ENCODE assay signal across 1 cellular context in the genomic region with DNA sequence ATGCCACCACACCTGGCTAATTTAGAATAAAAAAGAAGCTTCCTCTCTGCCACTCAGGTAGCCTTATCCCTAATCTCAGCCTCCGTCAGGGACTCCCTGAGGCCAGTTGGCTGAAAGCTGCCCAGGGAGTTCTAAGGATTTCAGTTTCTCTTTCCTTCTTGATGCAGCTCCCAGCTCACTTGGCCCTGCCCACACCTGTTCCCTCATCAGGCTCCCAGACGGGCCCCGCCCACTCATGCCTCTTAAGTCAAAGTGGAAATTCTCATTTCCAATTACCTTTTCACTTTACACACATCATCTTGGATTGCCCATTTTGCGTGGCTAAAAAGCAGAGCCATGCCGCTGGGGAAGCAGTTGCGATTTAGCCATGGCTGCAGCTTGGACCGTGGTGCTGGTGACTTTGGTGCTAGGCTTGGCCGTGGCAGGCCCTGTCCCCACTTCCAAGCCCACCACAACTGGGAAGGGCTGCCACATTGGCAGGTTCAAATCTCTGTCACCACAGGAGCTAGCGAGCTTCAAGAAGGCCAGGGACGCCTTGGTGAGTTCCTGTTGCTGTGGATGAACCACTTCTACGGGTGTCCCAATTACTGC.
TF ChIP-seq lines count a peak whose summit lies in the region.

TSS of gene IFNL1 (plus strand) at position 353 of the 591 bp plus-strand sequence. CDS start at position 368, 15 bp downstream.

TF ChIP-seq in WTC11, 78 proteins besides CTCF, POLR2A, EP300 and RAD21 (continued from another document):
- TF ChIP-seq, protein P1, sequence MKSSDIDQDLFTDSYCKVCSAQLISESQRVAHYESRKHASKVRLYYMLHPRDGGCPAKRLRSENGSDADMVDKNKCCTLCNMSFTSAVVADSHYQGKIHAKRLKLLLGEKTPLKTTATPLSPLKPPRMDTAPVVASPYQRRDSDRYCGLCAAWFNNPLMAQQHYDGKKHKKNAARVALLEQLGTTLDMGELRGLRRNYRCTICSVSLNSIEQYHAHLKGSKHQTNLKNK (CRISPR knock-in tag; IDR thresholded peaks at IDR 0.05), result no peak
- no peak for TF ChIP-seq FOXK1 (CRISPR knock-in tag; IDR thresholded peaks at IDR 0.05)
- TF ChIP-seq, protein P2, sequence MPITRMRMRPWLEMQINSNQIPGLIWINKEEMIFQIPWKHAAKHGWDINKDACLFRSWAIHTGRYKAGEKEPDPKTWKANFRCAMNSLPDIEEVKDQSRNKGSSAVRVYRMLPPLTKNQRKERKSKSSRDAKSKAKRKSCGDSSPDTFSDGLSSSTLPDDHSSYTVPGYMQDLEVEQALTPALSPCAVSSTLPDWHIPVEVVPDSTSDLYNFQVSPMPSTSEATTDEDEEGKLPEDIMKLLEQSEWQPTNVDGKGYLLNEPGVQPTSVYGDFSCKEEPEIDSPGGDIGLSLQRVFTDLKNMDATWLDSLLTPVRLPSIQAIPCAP (CRISPR knock-in tag; IDR thresholded peaks at IDR 0.05), result no peak
- no peak for TF ChIP-seq ELF4 (CRISPR knock-in tag; IDR thresholded peaks at IDR 0.05; ENCODE audit: low read depth)
- no peak for TF ChIP-seq ARID4B (CRISPR knock-in tag; IDR thresholded peaks at IDR 0.05; ENCODE audit: borderline replicate concordance)
